Comparison of ENCODE assay signal across 10 cellular contexts in the genomic region with DNA sequence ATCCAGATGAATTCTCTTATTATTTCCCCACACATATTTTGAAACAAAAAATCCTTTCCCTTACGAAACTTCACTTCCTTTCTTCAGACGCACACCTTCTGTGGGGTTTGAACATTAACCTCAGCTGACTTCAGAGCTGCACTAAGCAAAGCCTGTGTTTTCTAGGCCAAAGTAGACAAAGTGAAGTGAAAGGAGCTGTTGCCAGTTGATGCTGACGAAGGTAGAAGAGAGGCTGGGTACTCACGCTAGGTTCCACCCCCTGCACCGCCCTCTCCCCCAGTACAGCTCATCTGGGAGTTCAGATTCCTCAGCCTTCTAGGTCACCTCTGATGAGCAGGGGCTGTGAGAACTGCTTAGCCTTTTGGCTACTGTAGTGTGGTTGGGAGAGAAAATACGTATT. TPM values are rescaled to one million over a fixed set of nuclear protein-coding genes. Genes with fewer than 3 reads are reported as not detected.
DNase-seq lines count a peak whose midpoint lies in the region; ATAC-seq and TF ChIP-seq lines count a peak whose summit lies in the region.
"Had no signal": no experiment of that assay in that cellular context is flagged by ENCODE, and none has a peak within 500 bp of the region (broad histone marks: within the 10 kb centered on the region; RNA-seq: fewer than 3 reads in every experiment).

No MANE protein-coding gene starts in this region.

- H3K27ac ChIP-seq in effector memory CD4-positive, alpha-beta T cell (ENCODE audit: insufficient read depth, low read length, poor library complexity, severe bottlenecking) = no peak overlapping the region

- no peaks in the 10 kb centered on the region for H3K27me3 ChIP-seq in effector memory CD4-positive, alpha-beta T cell (replicated peaks; ENCODE audit: control insufficient read depth, insufficient read depth, low read length, poor library complexity, severe bottlenecking)

- H3K4me1 ChIP-seq in effector memory CD4-positive, alpha-beta T cell (ENCODE audit: control insufficient read depth, insufficient read depth, low read length, poor library complexity, severe bottlenecking) = no peaks in the 10 kb centered on the region

- DNase-seq in MV-4-11 (lab: John Stamatoyannopoulos, UW) = peak; percentile 34
- DNase-seq in fibroblast of the aortic adventitia (ENCODE audit: low read depth) = peak; percentile 75
- DNase-seq in stromal cell of bone marrow (ENCODE audit: low read depth) = peak; percentile 54
- DNase-seq in effector memory CD4-positive, alpha-beta T cell = no peak
- DNase-seq in GM13976 (ENCODE audit: low spot score) = no peak
- no peak for DNase-seq in NAMALWA (ENCODE audit: low spot score)
- DNase-seq: Kasumi-1, NCI-H524, T-helper 1 cell had no signal

- H3K36me3 ChIP-seq in effector memory CD4-positive, alpha-beta T cell (ENCODE audit: control insufficient read depth, insufficient read depth, low read length) = no peaks in the 10 kb centered on the region

- no peak for TF ChIP-seq CTCF in fibroblast of the aortic adventitia (IDR thresholded peaks at IDR 0.05; ENCODE audit: insufficient read depth, low read length)
- TF ChIP-seq CTCF in GM13976 (IDR thresholded peaks at IDR 0.05; ENCODE audit: borderline replicate concordance, control extremely low read depth, extremely low read depth, insufficient read depth, missing control alignments) = no peak

- no peak overlapping the region for H3K4me3 ChIP-seq in fibroblast of the aortic adventitia (ENCODE audit: low read depth, low read length)
- no peak overlapping the region for H3K4me3 ChIP-seq in effector memory CD4-positive, alpha-beta T cell (ENCODE audit: insufficient read depth, low read depth, low read length, poor library complexity, severe bottlenecking)

- in situ Hi-C loops in GM13976 (cut with MboI; ENCODE audit: low sequenced_read_pairs, unreplicated experiment) = loop anchor here (25.0 kb wide), 3 partner anchors 282 to 607 kb away; partner anchors contain the start of genes CEP152, FBN1 and SHC4

- H3K9me3 ChIP-seq in effector memory CD4-positive, alpha-beta T cell (ENCODE audit: control insufficient read depth, low read length) = no peaks in the 10 kb centered on the region

- ATAC-seq in GM19324 (IDR thresholded peaks at IDR 0.05; ENCODE audit: low FRiP score, unreplicated experiment) = peak; percentile 69

RNA-seq across cellular contexts. Expression of gene DUT, which starts 24.1 kb away (rescaled TPM):
- 70.4 and 72.0 TPM in 2 replicates for total RNA-seq in fibroblast of the aortic adventitia (ENCODE audit: low replicate concordance)

Comparison
In these comparisons a context has a peak if more than half of its experiments do, and no peak if none do; other contexts are left out.
1. DNase-seq: peak in MV-4-11 (single experiment), fibroblast of the aortic adventitia (single experiment) and stromal cell of bone marrow (single experiment); none in effector memory CD4-positive, alpha-beta T cell (0 of 3), GM13976 (single experiment) and NAMALWA (single experiment).